In genomic region chr16:74298104-74298503, GRCh38 we compare ENCODE assay signal across 8 cellular contexts. TPM values are rescaled to one million over a fixed set of nuclear protein-coding genes. Genes with fewer than 3 reads are reported as not detected.
DNase-seq lines count a peak whose midpoint lies in the region; ATAC-seq and TF ChIP-seq lines count a peak whose summit lies in the region.

No MANE protein-coding gene starts in this region.

- no peaks in the 10 kb centered on the region for H3K27me3 ChIP-seq in vagina

- H3K36me3 ChIP-seq in KOPT-K1 (ENCODE audit: insufficient read depth, low read length) = peaks cover 53% of the 10 kb centered on the region
- H3K36me3 ChIP-seq in vagina = peaks cover 0 to 42% of the 10 kb centered on the region in 2 donors

- TF ChIP-seq POLR2A in vagina (IDR thresholded peaks at IDR 0.05) = no peak

- no peak for TF ChIP-seq CTCF in C4-2B (conservative IDR thresholded peaks at IDR 0.05)
- TF ChIP-seq CTCF in chondrocyte (IDR thresholded peaks at IDR 0.05) = no peak
- no peak for TF ChIP-seq CTCF in vagina (IDR thresholded peaks at IDR 0.05)

- H3K4me1 ChIP-seq in vagina = peaks cover 32% of the 10 kb centered on the region

- H3K27ac ChIP-seq in C4-2B (peak overlapping the region; percentile 99), KOPT-K1 (ENCODE audit: low read depth, low read length, poor library complexity, severe bottlenecking) (peak overlapping the region; percentile 92), vagina (no peak overlapping the region)

- H3K9me3 ChIP-seq in KOPT-K1 (ENCODE audit: insufficient read depth, low read length, poor library complexity, severe bottlenecking) (no peaks in the 10 kb centered on the region), vagina (no peaks in the 10 kb centered on the region)

- H3K4me1 Mint-ChIP-seq in chondrocyte (ENCODE audit: low read depth) = peaks cover 35% of the 10 kb centered on the region
- H3K4me1 Mint-ChIP-seq in natural killer cell treated with Interleukin-12 subunit alpha and Interleukin-12 subunit beta and Interleukin-15 and Interleukin-18, amount 100 ng/mL, for 72 hours (ENCODE audit: low read depth in 2 of 2) = peaks cover 17 to 22% of the 10 kb centered on the region in 2 donors

- intact Hi-C loops in vagina (cut with DNase I) = no loop called here

- ATAC-seq in natural killer cell treated with Interleukin-12 subunit alpha and Interleukin-12 subunit beta and Interleukin-15 and Interleukin-18, amount 100 ng/mL, for 72 hours = no peak
- no peak for ATAC-seq in activated CD4-positive, CD25-positive, alpha-beta regulatory T cell treated with anti-CD3 and anti-CD28 coated beads, Interleukin-2, amount 50 U/mL, for 24 hours
- ATAC-seq in HG03442 (IDR thresholded peaks at IDR 0.05; ENCODE audit: unreplicated experiment) = no peak

- H3K4me3 Mint-ChIP-seq in chondrocyte (ENCODE audit: unreplicated experiment) = peak overlapping the region; percentile 74
- peak overlapping the region; percentile 94 for H3K4me3 Mint-ChIP-seq in natural killer cell treated with Interleukin-12 subunit alpha and Interleukin-12 subunit beta and Interleukin-15 and Interleukin-18, amount 100 ng/mL, for 72 hours

- H3K9me3 Mint-ChIP-seq in chondrocyte (ENCODE audit: low read depth) = no peaks in the 10 kb centered on the region
- H3K9me3 Mint-ChIP-seq in natural killer cell treated with Interleukin-12 subunit alpha and Interleukin-12 subunit beta and Interleukin-15 and Interleukin-18, amount 100 ng/mL, for 72 hours = no peaks in the 10 kb centered on the region

- peak overlapping the region; percentile 99 for H3K27ac Mint-ChIP-seq in chondrocyte (ENCODE audit: unreplicated experiment)
- peak overlapping the region; percentile 94 to 99 for H3K27ac Mint-ChIP-seq in natural killer cell treated with Interleukin-12 subunit alpha and Interleukin-12 subunit beta and Interleukin-15 and Interleukin-18, amount 100 ng/mL, for 72 hours

- H3K27me3 Mint-ChIP-seq in chondrocyte (ENCODE audit: low read depth) = no peaks in the 10 kb centered on the region
- H3K27me3 Mint-ChIP-seq in natural killer cell treated with Interleukin-12 subunit alpha and Interleukin-12 subunit beta and Interleukin-15 and Interleukin-18, amount 100 ng/mL, for 72 hours = no peaks in the 10 kb centered on the region

- peaks cover 22% of the 10 kb centered on the region for H3K36me3 Mint-ChIP-seq in chondrocyte (ENCODE audit: low read depth)
- H3K36me3 Mint-ChIP-seq in natural killer cell treated with Interleukin-12 subunit alpha and Interleukin-12 subunit beta and Interleukin-15 and Interleukin-18, amount 100 ng/mL, for 72 hours = peaks cover 20% of the 10 kb centered on the region

- H3K4me3 ChIP-seq in vagina = peak overlapping the region in 1 of 2 donors; percentile 78

- DNase-seq in chondrocyte (ENCODE audit: low spot score) (no peak), vagina (ENCODE audit: extremely low spot score in 2 of 2) (no peak)
- no peak for DNase-seq in natural killer cell treated with Interleukin-12 subunit alpha and Interleukin-12 subunit beta and Interleukin-15 and Interleukin-18, amount 100 ng/mL, for 72 hours (ENCODE audit: low spot score)
- DNase-seq in stimulated activated CD4-positive, alpha-beta T cell treated with anti-CD3 and anti-CD28 coated beads, Interleukin-12 subunit alpha, Interleukin-12 subunit beta, amount 100 ng/mL, for 4 hours = no peak

RNA-seq across cellular contexts. Expression of gene PSMD7, which starts 1.5 kb away (rescaled TPM):
- total RNA-seq in chondrocyte = 76.4 to 85.0 TPM (median 82.4 TPM) in 3 replicates
- total RNA-seq in natural killer cell treated with Interleukin-12 subunit alpha and Interleukin-12 subunit beta and Interleukin-15 and Interleukin-18, amount 100 ng/mL, for 72 hours = 100 to 1,000 TPM; 116 to 117 TPM
- 74.4 TPM for total RNA-seq in vagina
